8 cellular contexts compared by ENCODE assay signal in genomic region chr19:39412100-39412866, GRCh38. TPM values are rescaled to one million over a fixed set of nuclear protein-coding genes. Genes with fewer than 3 reads are reported as not detected.
A peak's percentile ranks its signal among the peaks of the same experiment; 100 is the strongest.
DNase-seq lines count a peak whose midpoint lies in the region; ATAC-seq and TF ChIP-seq lines count a peak whose summit lies in the region.

Gene PLEKHG2 (plus strand): TSS chr19:39412669. CDS start chr19:39414087, 1,418 bp downstream.

- H3K27ac ChIP-seq in KMS-11 (no peak within 1 kb of the TSS), Panc1 (ENCODE audit: low read length) (peak within 1 kb of the TSS; percentile 92), esophagus (ENCODE audit: low read depth in 2 of 2, low read length in 1 of 2) (peak within 1 kb of the TSS; percentile 100), muscle layer of colon (ENCODE audit: low read depth, low read length) (peak within 1 kb of the TSS; percentile 99)

- intact Hi-C loops in Panc1 (cut with micrococcal nuclease; ENCODE audit: unreplicated experiment) = loop anchor here (1.0 to 10.0 kb wide), 6 partner anchors 18 to 437 kb away; partner anchors contain the start of genes FBXO17, MED29, PAF1 and SAMD4B

- TF ChIP-seq CTCF in KMS-11 (conservative IDR thresholded peaks at IDR 0.05; ENCODE audit: low read depth, low read length) = no peak; the same call in none of the 2 replicates
- TF ChIP-seq CTCF in Panc1 (IDR thresholded peaks at IDR 0.05) = no peak

- in situ Hi-C loops in Panc1 (cut with HindIII; ENCODE audit: low pct_unique_long_range_greater_than_20kb, low sequenced_read_pairs) = no loop called here

- DNase-seq in DMS79 treated with DMSO at 0.1 percent for 48 hours (lab: John Stamatoyannopoulos, UW) (peak; percentile 97), Panc1 (ENCODE audit: low read depth, low spot score) (peak; percentile 100)
- DNase-seq in activated T-cell treated with anti-CD3 and anti-CD28 coated beads, Interleukin-2, amount 50 U/mL, for 4 hours = peak; percentile 97
- peak; percentile 96 for DNase-seq in stimulated activated CD8-positive, alpha-beta memory T cell treated with anti-CD3 and anti-CD28 coated beads, Interleukin-7, amount 100 ng/mL, for 24 hours (ENCODE audit: low read depth)

- no peak within 1 kb of the TSS for H3K4me3 ChIP-seq in KMS-11 (IDR thresholded peaks at IDR 0.05; ENCODE audit: insufficient read depth, low read depth, low read length)
- H3K4me3 ChIP-seq in Panc1 (ENCODE audit: low read depth in 2 of 2, low read length in 2 of 2) = peak within 1 kb of the TSS; percentile 42 to 55
- H3K4me3 ChIP-seq in esophagus (ENCODE audit: low read depth in 1 of 2, low read length in 2 of 2) = peak within 1 kb of the TSS; percentile 61 to 94
- peak within 1 kb of the TSS; percentile 82 to 90 for H3K4me3 ChIP-seq in muscle layer of colon (ENCODE audit: low read depth in 1 of 2, low read length in 2 of 2)

- H3K79me2 ChIP-seq in KMS-11 (ENCODE audit: insufficient read depth, low read depth) = peaks cover 20% of the 10 kb centered on the region

- H3K4me3 Mint-ChIP-seq in activated T-cell treated with anti-CD3 and anti-CD28 coated beads, Interleukin-2, amount 50 U/mL, for 4 hours = peak within 1 kb of the TSS; percentile 86

- H4K20me1 ChIP-seq in KMS-11 (ENCODE audit: insufficient read depth) = no peaks in the 10 kb centered on the region

- no TSS peak for BruUV-seq in Panc1 (replicated peaks; lab: Mats Ljungman, UMichigan)

- H3K36me3 Mint-ChIP-seq in activated T-cell treated with anti-CD3 and anti-CD28 coated beads, Interleukin-2, amount 50 U/mL, for 4 hours (ENCODE audit: insufficient read depth) = peaks cover 13% of the 10 kb centered on the region

- peak within 1 kb of the TSS; percentile 63 for H3K9ac ChIP-seq in KMS-11
- peak within 1 kb of the TSS; percentile 99 for H3K9ac ChIP-seq in muscle layer of colon (ENCODE audit: low read length)

- H3K36me3 ChIP-seq in KMS-11 (ENCODE audit: insufficient read depth) (no peaks in the 10 kb centered on the region), Panc1 (ENCODE audit: control insufficient read depth, insufficient read depth, low read length) (peaks cover 27% of the 10 kb centered on the region), esophagus (ENCODE audit: control insufficient read depth in 2 of 2, insufficient read depth in 2 of 2, low read length in 1 of 2) (peaks cover 7 to 11% of the 10 kb centered on the region in 2 donors), muscle layer of colon (ENCODE audit: insufficient read depth, low read length) (peaks cover 26% of the 10 kb centered on the region)

- ATAC-seq in GM21723 (IDR thresholded peaks at IDR 0.05; ENCODE audit: unreplicated experiment) (peak; percentile 44), Panc1 (peak; percentile 67)
- peak; percentile 75 to 76 for ATAC-seq in activated T-cell treated with anti-CD3 and anti-CD28 coated beads, Interleukin-2, amount 50 U/mL, for 4 hours

- peaks cover 25% of the 10 kb centered on the region for H3K4me1 ChIP-seq in KMS-11 (ENCODE audit: low read depth, poor library complexity, severe bottlenecking)
- H3K4me1 ChIP-seq in Panc1 (ENCODE audit: control insufficient read depth, insufficient read depth, low read length) = peaks cover 58% of the 10 kb centered on the region
- H3K4me1 ChIP-seq in esophagus (ENCODE audit: control insufficient read depth in 2 of 2, insufficient read depth in 2 of 2, low read length in 1 of 2) = peaks cover 5 to 7% of the 10 kb centered on the region in 2 donors
- peaks cover 43% of the 10 kb centered on the region for H3K4me1 ChIP-seq in muscle layer of colon (ENCODE audit: insufficient read depth, low read length)

- H3K27me3 ChIP-seq in KMS-11 (ENCODE audit: insufficient read depth, low read depth) (no peaks in the 10 kb centered on the region), Panc1 (ENCODE audit: control insufficient read depth, insufficient read depth, low read length) (no peaks in the 10 kb centered on the region), esophagus (ENCODE audit: control insufficient read depth in 1 of 2, insufficient read depth in 2 of 2, low read length in 2 of 2) (no peaks in the 10 kb centered on the region), muscle layer of colon (ENCODE audit: control insufficient read depth in 1 of 2, insufficient read depth in 2 of 2, low read length in 2 of 2) (no peaks in the 10 kb centered on the region)

- WGBS in esophagus, 2 donors = 0% methylated on average over 59 to 60 of the region's 60 CpGs

- H3K4me2 ChIP-seq in KMS-11 = peak within 1 kb of the TSS; percentile 79

- POLR2A ChIA-PET in Panc1 (lab: Charles Lee) = interaction anchor here (0.5 to 2.3 kb wide), 18 partner anchors 9 to 671 kb away, joined by 3 to 41 read pairs (median 10); partner anchors contain the start of genes MED29, PAF1, RPS16 and SUPT5H

- no peaks in the 10 kb centered on the region for H3K9me3 Mint-ChIP-seq in activated T-cell treated with anti-CD3 and anti-CD28 coated beads, Interleukin-2, amount 50 U/mL, for 4 hours

- H3K9me3 ChIP-seq in Panc1 (ENCODE audit: control insufficient read depth, insufficient read depth, low read depth, low read length) (no peaks in the 10 kb centered on the region), esophagus (ENCODE audit: control insufficient read depth in 2 of 2, insufficient read depth in 1 of 2, low read depth in 1 of 2, low read length in 1 of 2) (no peaks in the 10 kb centered on the region), muscle layer of colon (ENCODE audit: low read length) (no peaks in the 10 kb centered on the region)

- peak within 1 kb of the TSS; percentile 77 for H2AFZ ChIP-seq in KMS-11 (ENCODE audit: low read depth)

- no peaks in the 10 kb centered on the region for H3K27me3 Mint-ChIP-seq in activated T-cell treated with anti-CD3 and anti-CD28 coated beads, Interleukin-2, amount 50 U/mL, for 4 hours (ENCODE audit: low read depth)

- CTCF ChIA-PET in Panc1 (lab: Charles Lee) = interaction anchor here (0.7 to 6.8 kb wide), 22 partner anchors 8 to 123 kb away, joined by 3 to 280 read pairs (median 6); partner anchors contain the start of genes GMFG, MED29, PAF1 and RPS16

- H3K4me1 Mint-ChIP-seq in activated T-cell treated with anti-CD3 and anti-CD28 coated beads, Interleukin-2, amount 50 U/mL, for 4 hours (ENCODE audit: low read depth) = peaks cover 41% of the 10 kb centered on the region

RNA-seq across cellular contexts. Expression of gene PLEKHG2, which starts in this region (rescaled TPM):
- total RNA-seq in Panc1 (2021; ENCODE audit: unreplicated experiment) = 1,988 TPM
- polyA plus RNA-seq in Panc1 (2012; ENCODE audit: insufficient read length) = 2,032 TPM
- 10 to 100 TPM; 22.0 to 23.7 (median 22.0) TPM for total RNA-seq in activated T-cell treated with anti-CD3 and anti-CD28 coated beads, Interleukin-2, amount 50 U/mL, for 4 hours
- 1 to 10 TPM; 3.8 to 9.2 TPM for polyA plus RNA-seq in esophagus

Comparison
In these comparisons a context has a peak if more than half of its experiments do, and no peak if none do; other contexts are left out.
1. RNA of gene PLEKHG2 (total RNA-seq): 1,988 TPM in Panc1 (single experiment); 22.0 to 23.7 TPM in activated T-cell treated with anti-CD3 and anti-CD28 coated beads, Interleukin-2, amount 50 U/mL, for 4 hours; every median in the first group is over 10 times any median in the second.
2. Peak in every context shown above with its lines, with median percentiles within 50 percentile points of each other: DNase-seq and ATAC-seq.